In the genomic region with DNA sequence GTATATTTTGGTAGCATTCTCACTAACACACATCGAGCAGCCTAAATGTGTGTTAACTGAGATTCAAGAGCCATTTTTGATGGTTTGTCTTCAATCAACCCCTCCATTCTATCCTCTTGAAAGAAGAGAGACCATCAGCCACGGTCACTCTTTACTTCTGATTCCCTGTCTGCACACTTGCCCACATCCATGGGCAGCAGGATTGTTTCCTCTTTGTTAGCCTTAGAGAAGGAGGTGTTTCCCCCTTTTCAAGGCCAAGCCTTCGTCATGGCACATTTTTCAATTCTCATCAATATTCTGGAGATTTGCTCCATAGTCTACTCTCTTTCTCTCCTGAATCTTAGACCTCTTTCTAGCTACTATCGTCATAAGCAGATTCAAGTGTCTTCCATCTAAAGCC, we compare ENCODE assay signal across 22 cellular contexts.
"Had no signal": no experiment of that assay in that cellular context is flagged by ENCODE, and none has a peak within 500 bp of the region (broad histone marks: within the 10 kb centered on the region; RNA-seq: fewer than 3 reads in every experiment).

No MANE protein-coding gene starts in this region.

- ATAC-seq: effector memory CD8-positive, alpha-beta T cell; esophagus mucosa; psoas muscle had no signal

- H3K36me3 ChIP-seq: breast epithelium, right atrium auricular region, thoracic aorta had no signal

- H3K4me1 ChIP-seq: breast epithelium, psoas muscle, right atrium auricular region had no signal

- H3K27ac ChIP-seq: breast epithelium, psoas muscle, right atrium auricular region had no signal

- H3K9me3 ChIP-seq: breast epithelium, psoas muscle, right atrium auricular region, thoracic aorta had no signal

- DNase-seq: activated B cell treated with CpG ODN at 0.5 μM for 24 hours; activated CD4-positive, alpha-beta T cell treated with anti-CD3 and anti-CD28 coated beads for 4 hours; activated CD4-positive, alpha-beta T cell treated with anti-CD3 and anti-CD28 coated beads, Interleukin-2, amount 50 U/mL, for 48 hours; activated naive CD4-positive, alpha-beta T cell treated with Interleukin-2 at 50 U/mL for 16 hours; activated naive CD8-positive, alpha-beta T cell treated with anti-CD3 and anti-CD28 coated beads for 36 hours; activated T-cell treated with anti-CD3 and anti-CD28 coated beads, Interleukin-2, amount 50 U/mL, for 48 hours; amniotic stem cell; dorsolateral prefrontal cortex; effector memory CD8-positive, alpha-beta T cell; hippocampal formation; kidney glomerular epithelial cell; left ventricle myocardium superior; mesenchymal stem cell; nucleus accumbens; psoas muscle; stimulated activated CD4-positive, alpha-beta T cell treated with anti-CD3 and anti-CD28 coated beads, Interleukin-4, amount 100 ng/mL, for 24 hours; stimulated activated naive CD4-positive, alpha-beta T cell treated with Interleukin-2 at 50 U/mL for 16 hours; T1000 had no signal

- H3K27me3 ChIP-seq: breast epithelium, dorsolateral prefrontal cortex, right atrium auricular region had no signal

- H3K4me3 ChIP-seq: breast epithelium, psoas muscle, right atrium auricular region, thoracic aorta had no signal
